In genomic region chr20:48458601-48459385, GRCh38 we compare ENCODE assay signal across 19 cellular contexts.
DNase-seq lines count a peak whose midpoint lies in the region; FAIRE-seq and TF ChIP-seq lines count a peak whose summit lies in the region.
"Had no signal": no experiment of that assay in that cellular context is flagged by ENCODE, and none has a peak within 500 bp of the region (broad histone marks: within the 10 kb centered on the region; RNA-seq: fewer than 3 reads in every experiment).

No MANE protein-coding gene starts in this region.

- H4K20me1 ChIP-seq in BLaER1 treated with 17β-estradiol and CSF1 and Interleukin-3, amounts not matched to agents 10 nM and 100 nM: no peaks in the 10 kb centered on the region; a peak in 1 of 22 replicates
- H4K20me1 ChIP-seq in H1 (replicated peaks in 1 of 2; ENCODE audit: control insufficient read depth in 1 of 2, insufficient read depth in 2 of 2, low read length in 2 of 2): no peaks in the 10 kb centered on the region

- TF ChIP-seq CTCF in H1 (IDR thresholded peaks at IDR 0.05; ENCODE audit: control extremely low read depth in 1 of 3, insufficient read depth in 1 of 3, low read depth in 1 of 3, low read length in 3 of 3): no peak

- TF ChIP-seq POLR2A in GM12891 (IDR thresholded peaks at IDR 0.05; ENCODE audit: low read depth, low read length) (no peak), H1 (IDR thresholded peaks at IDR 0.05; ENCODE audit: control extremely low read depth in 1 of 2, low read depth in 2 of 2, low read length in 2 of 2) (no peak)

- no peak overlapping the region for H3K56ac ChIP-seq in H1 (replicated peaks; ENCODE audit: insufficient read length, low read depth, low read length)

- no peak overlapping the region for H2BK5ac ChIP-seq in H1 (ENCODE audit: low read depth, low read length)

- H3K9me3 ChIP-seq in BLaER1 treated with 17β-estradiol and CSF1 and Interleukin-3, amounts not matched to agents 10 nM and 100 nM (replicated peaks in 1 of 11): no peaks in the 10 kb centered on the region
- no peaks in the 10 kb centered on the region for H3K9me3 ChIP-seq in H1 (ENCODE audit: insufficient read depth in 2 of 2, low read depth in 1 of 2, low read length in 1 of 2)
- H3K9me3 ChIP-seq: BE2C had no signal

- no peak for TF ChIP-seq RAD21 in H1 (IDR thresholded peaks at IDR 0.05 in 1 of 2, conservative IDR thresholded peaks at IDR 0.05 in 1 of 2; ENCODE audit: low read depth in 2 of 2, low read length in 2 of 2)

- H2BK12ac ChIP-seq in H1 (ENCODE audit: low read depth, low read length): 0 out of 2 replicates have a peak overlapping the region, but pooled peaks have one; percentile 4

- H3K23me2 ChIP-seq in H1 (ENCODE audit: low read depth, low read length): 0 out of 2 replicates have a peak, but pooled peaks cover 3% of the 10 kb centered on the region

- no peak overlapping the region for H3K4me3 ChIP-seq in BLaER1 treated with 17β-estradiol and CSF1 and Interleukin-3, amounts not matched to agents 10 nM and 100 nM
- H3K4me3 ChIP-seq in H1 (ENCODE audit: extremely low read depth in 1 of 4, insufficient read depth in 2 of 4, low read depth in 3 of 4, low read length in 4 of 4): no peak overlapping the region
- H3K4me3 ChIP-seq: K562 had no signal

- no peak overlapping the region for H3K14ac ChIP-seq in H1 (ENCODE audit: insufficient read length)

- no peaks in the 10 kb centered on the region for H3K79me2 ChIP-seq in H1 (ENCODE audit: control insufficient read depth in 1 of 2, insufficient read depth in 2 of 2, low read length in 2 of 2)

- H4K5ac ChIP-seq in H1 (ENCODE audit: insufficient read length, low read depth, low read length): no peak overlapping the region

- peaks cover 14 to 53% (median 49%) of the 10 kb centered on the region in 10 experiments; a peak in 19 of 20 replicates for H3K4me1 ChIP-seq in BLaER1 treated with 17β-estradiol and CSF1 and Interleukin-3, amounts not matched to agents 10 nM and 100 nM
- peaks cover 4 to 16% (median 11%) of the 10 kb centered on the region in 4 experiments for H3K4me1 ChIP-seq in H1 (replicated peaks in 1 of 4; ENCODE audit: control insufficient read depth in 3 of 4, insufficient read depth in 4 of 4, low read length in 3 of 4)

- FAIRE-seq in GM12891 (lab: Jason Lieb, UNC) (no peak), H1 (lab: Jason Lieb, UNC) (no peak)
- FAIRE-seq: A204.1, GM19239, K562 had no signal

- POLR2A ChIA-PET in H1 (lab: Charles Lee; ENCODE audit: partially characterized antibody): no interaction called here

- no peak overlapping the region for H3K27ac ChIP-seq in BLaER1 treated with 17β-estradiol and CSF1 and Interleukin-3, amounts not matched to agents 10 nM and 100 nM
- no peak overlapping the region for H3K27ac ChIP-seq in H1 (ENCODE audit: low read depth, low read length)
- H3K27ac ChIP-seq: HL-60 had no signal

- DNase-seq in GM12891 (ENCODE audit: insufficient read length, low spot score): no peak
- no peak for DNase-seq in H1 (ENCODE audit: low read depth in 1 of 2, low spot score in 2 of 2)
- peak; percentile 66 for DNase-seq in posterior vena cava (ENCODE audit: low spot score)
- no peak for DNase-seq in SK-N-DZ (ENCODE audit: low spot score)
- no peak for DNase-seq in inferior parietal cortex (ENCODE audit: extremely low spot score)
- no peak for DNase-seq in NOMO-1 treated with DMSO at 0.1 percent for 48 hours (lab: John Stamatoyannopoulos, UW; ENCODE audit: unreplicated experiment)
- no peak for DNase-seq in iPS-NIHi7 (ENCODE audit: extremely low spot score)
- DNase-seq: ACHN; BE2C; Calu3; CD8-positive, alpha-beta T cell; GF-D8; HCEC 1CT; IMR-90 had no signal

- 90% methylated on average over 11 of the region's 12 CpGs; no CpG with 5 or more reads in 1 of the 2 experiments for WGBS in H1 (ENCODE audit: extremely low coverage in 1 of 2, insufficient coverage in 1 of 2, insufficient read length in 1 of 2, insufficient replicate concordance in 2 of 2, low coverage in 1 of 2, low lambda C conversion rate in 2 of 2, missing lambda C conversion rate in 1 of 2), 2 experiments

- H2AFZ ChIP-seq in H1 (ENCODE audit: low read length): no peak overlapping the region; the same call in 1 of the 2 replicates

- no peak overlapping the region for H2BK120ac ChIP-seq in H1 (replicated peaks; ENCODE audit: low read depth, low read length)

- intact Hi-C loops in posterior vena cava (cut with DNase I): no loop called here

- CTCF ChIA-PET in H1 (lab: Charles Lee; ENCODE audit: partially characterized antibody): no interaction called here

- TF ChIP-seq EP300 in H1 (IDR thresholded peaks at IDR 0.05; ENCODE audit: borderline replicate concordance in 1 of 2, low read depth in 2 of 2, low read length in 2 of 2): no peak

- H4K8ac ChIP-seq in H1 (ENCODE audit: extremely low read depth, insufficient read depth, low read length): no peak overlapping the region

- no peak overlapping the region for H3K18ac ChIP-seq in H1 (ENCODE audit: extremely low read depth, low read length)

- no peak overlapping the region for H4K91ac ChIP-seq in H1 (replicated peaks; ENCODE audit: insufficient read length, low read length)

- H3K27me3 ChIP-seq in BLaER1 treated with 17β-estradiol and CSF1 and Interleukin-3, amounts not matched to agents 10 nM and 100 nM: peaks cover 0 to 25% (median 0%) of the 10 kb centered on the region in 11 experiments; a peak in 4 of 22 replicates
- H3K27me3 ChIP-seq in H1 (replicated peaks in 1 of 4; ENCODE audit: control insufficient read depth in 3 of 4, extremely low read depth in 1 of 4, insufficient read depth in 3 of 4, low read length in 3 of 4): no peaks in the 10 kb centered on the region
- H3K27me3 ChIP-seq: BE2C had no signal

- no peak overlapping the region for H3K4ac ChIP-seq in H1 (replicated peaks; ENCODE audit: insufficient read length, low read depth, low read length)

- H2BK15ac ChIP-seq in H1 (ENCODE audit: low read length): no peak overlapping the region

- H2AK5ac ChIP-seq in H1 (ENCODE audit: low read depth, low read length): no peak overlapping the region

- peak overlapping the region in 8 of 11 experiments; percentile 24 to 54 (median 40); a peak in 14 of 22 replicates for H3K4me2 ChIP-seq in BLaER1 treated with 17β-estradiol and CSF1 and Interleukin-3, amounts not matched to agents 10 nM and 100 nM
- H3K4me2 ChIP-seq in H1 (ENCODE audit: insufficient read depth in 1 of 2, low read depth in 2 of 2, low read length in 2 of 2): no peak overlapping the region

- H3K79me1 ChIP-seq in H1 (ENCODE audit: low read depth, low read length): no peaks in the 10 kb centered on the region

- 0 out of 2 replicates have a peak overlapping the region, but pooled peaks have one; percentile 1 for H2BK20ac ChIP-seq in H1 (ENCODE audit: low read length)

- no peaks in the 10 kb centered on the region for H3K36me3 ChIP-seq in BLaER1 treated with 17β-estradiol and CSF1 and Interleukin-3, amounts not matched to agents 10 nM and 100 nM
- no peaks in the 10 kb centered on the region; a peak in 1 of 8 replicates for H3K36me3 ChIP-seq in H1 (ENCODE audit: control insufficient read depth in 2 of 4, insufficient read depth in 4 of 4, low read length in 3 of 4)
- H3K36me3 ChIP-seq: BE2C had no signal

- H3K9ac ChIP-seq in BLaER1 treated with 17β-estradiol and CSF1 and Interleukin-3, amounts not matched to agents 10 nM and 100 nM: no peak overlapping the region
- no peak overlapping the region for H3K9ac ChIP-seq in H1 (replicated peaks in 1 of 4; ENCODE audit: extremely low read depth in 1 of 4, low read depth in 3 of 4, low read length in 3 of 4)

- no peak overlapping the region for H3K23ac ChIP-seq in H1 (ENCODE audit: insufficient read length)

TF ChIP-seq in GM12891, 5 proteins besides CTCF, POLR2A, EP300 and RAD21:
- peak; percentile 27; the same call in 1 of the 2 replicates for TF ChIP-seq SPI1 (IDR thresholded peaks at IDR 0.05; ENCODE audit: low read depth, low read length)
- TF ChIP-seq TAF1 (IDR thresholded peaks at IDR 0.05; ENCODE audit: low read depth, low read length): no peak

TF ChIP-seq in H1, 55 proteins besides CTCF, POLR2A, EP300 and RAD21 (continues in another document):
- TF ChIP-seq EGR1 (IDR thresholded peaks at IDR 0.05; ENCODE audit: borderline replicate concordance, low read depth, low read length) (no peak), ATF3 (IDR thresholded peaks at IDR 0.05; ENCODE audit: insufficient read depth, low read depth, low read length) (no peak), TEAD4 (IDR thresholded peaks at IDR 0.05; ENCODE audit: low read depth, low read length) (no peak), CBX8 (IDR thresholded peaks at IDR 0.05; ENCODE audit: borderline replicate concordance, low read depth, low read length) (no peak), GTF2F1 (IDR thresholded peaks at IDR 0.05; ENCODE audit: borderline replicate concordance, low read depth, low read length) (no peak), KDM5A (IDR thresholded peaks at IDR 0.05; ENCODE audit: low read length) (no peak), BRCA1 (IDR thresholded peaks at IDR 0.05; ENCODE audit: low read depth, low read length) (no peak), HDAC6 (IDR thresholded peaks at IDR 0.05; ENCODE audit: low read depth, low read length) (no peak)
- TF ChIP-seq, protein P1, sequence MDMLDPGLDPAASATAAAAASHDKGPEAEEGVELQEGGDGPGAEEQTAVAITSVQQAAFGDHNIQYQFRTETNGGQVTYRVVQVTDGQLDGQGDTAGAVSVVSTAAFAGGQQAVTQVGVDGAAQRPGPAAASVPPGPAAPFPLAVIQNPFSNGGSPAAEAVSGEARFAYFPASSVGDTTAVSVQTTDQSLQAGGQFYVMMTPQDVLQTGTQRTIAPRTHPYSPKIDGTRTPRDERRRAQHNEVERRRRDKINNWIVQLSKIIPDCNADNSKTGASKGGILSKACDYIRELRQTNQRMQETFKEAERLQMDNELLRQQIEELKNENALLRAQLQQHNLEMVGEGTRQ (IDR thresholded peaks at IDR 0.05; ENCODE audit: low read length): no peak
- TF ChIP-seq, protein P2, sequence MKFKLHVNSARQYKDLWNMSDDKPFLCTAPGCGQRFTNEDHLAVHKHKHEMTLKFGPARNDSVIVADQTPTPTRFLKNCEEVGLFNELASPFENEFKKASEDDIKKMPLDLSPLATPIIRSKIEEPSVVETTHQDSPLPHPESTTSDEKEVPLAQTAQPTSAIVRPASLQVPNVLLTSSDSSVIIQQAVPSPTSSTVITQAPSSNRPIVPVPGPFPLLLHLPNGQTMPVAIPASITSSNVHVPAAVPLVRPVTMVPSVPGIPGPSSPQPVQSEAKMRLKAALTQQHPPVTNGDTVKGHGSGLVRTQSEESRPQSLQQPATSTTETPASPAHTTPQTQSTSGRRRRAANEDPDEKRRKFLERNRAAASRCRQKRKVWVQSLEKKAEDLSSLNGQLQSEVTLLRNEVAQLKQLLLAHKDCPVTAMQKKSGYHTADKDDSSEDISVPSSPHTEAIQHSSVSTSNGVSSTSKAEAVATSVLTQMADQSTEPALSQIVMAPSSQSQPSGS (IDR thresholded peaks at IDR 0.05; ENCODE audit: low read length): no peak

Comparison
In these comparisons a context has a peak if more than half of its experiments do, and no peak if none do; other contexts are left out.
1. H3K4me2 ChIP-seq: peak in BLaER1 treated with 17β-estradiol and CSF1 and Interleukin-3, amounts not matched to agents 10 nM and 100 nM (8 of 11); none in H1 (0 of 2).